ENCODE assay signal across 12 cellular contexts in the genomic region with DNA sequence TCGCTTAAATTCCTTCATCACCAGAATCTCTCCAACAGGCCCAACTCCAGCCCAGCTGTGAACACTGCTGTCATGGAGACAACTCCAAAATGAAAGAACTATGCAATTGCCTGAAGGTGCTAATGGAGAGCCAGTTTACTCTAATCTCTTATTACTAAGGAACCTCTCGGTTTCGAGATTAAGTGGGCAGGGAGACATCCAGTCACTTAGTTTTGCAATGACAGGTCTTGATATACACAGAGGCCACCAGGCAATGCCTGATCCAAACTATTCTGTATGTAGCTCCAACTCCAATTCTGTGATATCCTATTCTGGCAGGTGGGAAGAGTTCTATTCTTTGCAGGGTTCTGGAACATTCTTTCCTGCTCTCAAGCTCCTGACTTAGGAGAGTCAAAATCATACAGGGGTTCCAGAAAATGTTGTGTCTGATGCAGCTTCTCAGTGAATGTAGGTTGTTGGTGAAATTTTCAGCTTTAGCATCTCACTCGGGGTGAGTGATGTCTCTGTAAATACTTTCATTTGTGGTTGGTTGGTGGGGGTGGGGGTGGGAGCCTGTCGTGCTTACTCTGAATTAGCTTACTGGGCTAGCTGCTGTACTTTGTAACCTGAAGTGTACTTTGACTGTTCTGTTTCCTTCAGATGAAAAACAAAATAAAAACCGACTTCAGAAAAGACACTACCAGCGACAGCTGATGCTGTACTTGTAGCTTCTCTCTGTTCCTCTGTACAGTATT.
DNase-seq lines count a peak whose midpoint lies in the region; ATAC-seq, FAIRE-seq and TF ChIP-seq lines count a peak whose summit lies in the region.
"Had no signal": no experiment of that assay in that cellular context is flagged by ENCODE, and none has a peak within 500 bp of the region (broad histone marks: within the 10 kb centered on the region; RNA-seq: fewer than 3 reads in every experiment).

No MANE protein-coding gene starts in this region.

- WGBS in GM12878 (ENCODE audit: insufficient coverage, insufficient replicate concordance, low lambda C conversion rate, missing lambda C conversion rate) = 14% methylated on average over 7 of the region's 7 CpGs

- TF ChIP-seq RAD21 in GM12878 (IDR thresholded peaks at IDR 0.05; ENCODE audit: insufficient read depth, low read depth, low read length) = no peak

- H2AFZ ChIP-seq in GM12878 (ENCODE audit: control insufficient read depth, low read depth, low read length) = peak overlapping the region; percentile 18
- no peak overlapping the region for H2AFZ ChIP-seq in GM23338

- H3K27ac ChIP-seq in GM12878 (ENCODE audit: control insufficient read depth, insufficient read depth) (peak overlapping the region; percentile 68), GM23338 (ENCODE audit: low read depth) (no peak overlapping the region)
- H3K27ac ChIP-seq: body of pancreas had no signal

- H3F3A ChIP-seq in GM23338 (replicated peaks; ENCODE audit: low read depth) = no peaks in the 10 kb centered on the region

- H3K9me3 Mint-ChIP-seq in GM23338 = no peaks in the 10 kb centered on the region

- H4K20me1 ChIP-seq in GM12878 (ENCODE audit: control insufficient read depth, insufficient read depth) (no peaks in the 10 kb centered on the region), GM23338 (replicated peaks; ENCODE audit: insufficient read depth) (no peaks in the 10 kb centered on the region)

- H3K9ac ChIP-seq in GM12878 (ENCODE audit: control insufficient read depth, insufficient read depth, low read length) = no peak overlapping the region

- RAD21 ChIA-PET in GM12878 (lab: Charles Lee; ENCODE audit: unreplicated experiment) = interaction anchor here (0.7 to 5.3 kb wide), 6 partner anchors 16 to 201 kb away, joined by 3 to 26 read pairs (median 4); no protein-coding TSS in a partner anchor

- SMC1A ChIA-PET in GM12878 (lab: Charles Lee; ENCODE audit: uncharacterized antibody, unreplicated experiment) = interaction anchor here (0.6 to 2.6 kb wide), 16 partner anchors 10 to 180 kb away, joined by 3 to 10 read pairs (median 4); no protein-coding TSS in a partner anchor

- no TSS peak for BruUV-seq in GM12878 (replicated peaks; lab: Mats Ljungman, UMichigan)

- H3K4me1 ChIP-seq in GM12878 (ENCODE audit: control insufficient read depth, insufficient read depth, low read length) (peaks cover 29% of the 10 kb centered on the region), GM23338 (ENCODE audit: insufficient read depth) (no peaks in the 10 kb centered on the region; the same call in 1 of the 2 replicates)
- H3K4me1 ChIP-seq: body of pancreas had no signal

- no peaks in the 10 kb centered on the region for H3K36me3 Mint-ChIP-seq in GM23338 (ENCODE audit: low read depth)

- peak; percentile 28 for FAIRE-seq in GM19239 (lab: Jason Lieb, UNC)
- FAIRE-seq in GM12878 (lab: Jason Lieb, UNC) = peak; percentile 73
- no peak for FAIRE-seq in GM12892 (lab: Jason Lieb, UNC)

- H3K4me3 Mint-ChIP-seq in GM23338 = no peak overlapping the region

- H3K4me2 ChIP-seq in GM12878 (ENCODE audit: control insufficient read depth, insufficient read depth) (peak overlapping the region; percentile 62), GM23338 (no peak overlapping the region)

- no peak for TF ChIP-seq POLR2A in GM12878 (IDR thresholded peaks at IDR 0.05; ENCODE audit: low read depth, low read length)
- TF ChIP-seq POLR2A in GM12892 (IDR thresholded peaks at IDR 0.05; ENCODE audit: low read depth, low read length) = no peak

- H3K27ac Mint-ChIP-seq in GM23338 = no peak overlapping the region

- in situ Hi-C loops in GM12878 (cut with MboI) = no loop called here

- peak; percentile 46 for ATAC-seq in HG03469 (IDR thresholded peaks at IDR 0.05; ENCODE audit: unreplicated experiment)
- peak; percentile 42 for ATAC-seq in GM12878
- no peak for ATAC-seq in GM23338
- ATAC-seq in GM18517 (IDR thresholded peaks at IDR 0.05; ENCODE audit: unreplicated experiment) = no peak
- ATAC-seq in GM19397 (IDR thresholded peaks at IDR 0.05; ENCODE audit: unreplicated experiment) = no peak
- ATAC-seq: body of pancreas had no signal

- H3K4me3 ChIP-seq in GM12865 (ENCODE audit: low read depth, low read length) (no peak overlapping the region), GM12878 (no peak overlapping the region), GM23338 (no peak overlapping the region)
- H3K4me3 ChIP-seq: body of pancreas had no signal

- TF ChIP-seq EP300 in GM12878 (IDR thresholded peaks at IDR 0.05; ENCODE audit: borderline replicate concordance in 1 of 2, control insufficient read depth in 1 of 2, low read depth in 2 of 2, low read length in 2 of 2) = no peak

- DNase-seq in GM12865 (ENCODE audit: low read depth) = peak; percentile 38
- DNase-seq in GM19239 (ENCODE audit: insufficient read length, low spot score) = no peak
- no peak for DNase-seq in GM12878 (ENCODE audit: low read depth, low spot score)
- DNase-seq in GM12892 (ENCODE audit: insufficient read length) = no peak
- no peak for DNase-seq in GM23338 (ENCODE audit: low spot score)
- DNase-seq: body of pancreas; IMR-90; SHP77; stimulated activated CD8-positive, alpha-beta memory T cell treated with anti-CD3 and anti-CD28 coated beads, Interleukin-4, amount 100 ng/mL, for 48 hours had no signal

- no peaks in the 10 kb centered on the region for H3K79me2 ChIP-seq in GM12878 (ENCODE audit: control insufficient read depth, insufficient read depth, low read length)
- no peaks in the 10 kb centered on the region for H3K79me2 ChIP-seq in GM23338 (replicated peaks; ENCODE audit: insufficient read depth)

- CTCF ChIA-PET in GM12878 (lab: Yijun Ruan, JAX) = interaction anchor here (0.6 to 4.6 kb wide), 6 partner anchors 13 to 154 kb away, joined by 3 to 18 read pairs (median 5); no protein-coding TSS in a partner anchor

- H3K4me1 Mint-ChIP-seq in GM23338 = peaks cover 5% of the 10 kb centered on the region; the same call in 2 of the 3 replicates

- H3K27me3 ChIP-seq in GM12878 (replicated peaks in 1 of 2; ENCODE audit: control insufficient read depth in 2 of 2, insufficient read depth in 2 of 2, low read length in 1 of 2) (no peaks in the 10 kb centered on the region), GM23338 (ENCODE audit: insufficient read depth) (no peaks in the 10 kb centered on the region)
- H3K27me3 ChIP-seq: body of pancreas had no signal

- H3K27me3 Mint-ChIP-seq in GM23338 (ENCODE audit: insufficient read depth, low read depth, poor library complexity) = no peaks in the 10 kb centered on the region

- 0 out of 2 replicates have a peak, but pooled peaks cover 6% of the 10 kb centered on the region for H3K9me2 ChIP-seq in GM23338 (ENCODE audit: insufficient read depth)

- H3K9me3 ChIP-seq in GM12878 (replicated peaks; ENCODE audit: control insufficient read depth, insufficient read depth, low read length) = no peaks in the 10 kb centered on the region
- H3K9me3 ChIP-seq: body of pancreas had no signal

- H3K36me3 ChIP-seq in GM12878 (ENCODE audit: control insufficient read depth in 2 of 2, insufficient read depth in 2 of 2, low read length in 1 of 2) = no peaks in the 10 kb centered on the region
- H3K36me3 ChIP-seq in GM23338 (ENCODE audit: insufficient read depth) = no peaks in the 10 kb centered on the region

- POLR2A ChIA-PET in GM12878 (lab: Charles Lee) = interaction anchor here (1.0 kb wide), 1 partner anchor 29 kb away, joined by 4 read pairs; no protein-coding TSS in a partner anchor

- intact Hi-C loops in GM12878 (cut with micrococcal nuclease; ENCODE audit: unreplicated experiment) = no loop called here

- TF ChIP-seq CTCF in GM12865 (IDR thresholded peaks at IDR 0.05; ENCODE audit: insufficient read depth, low read depth, low read length, missing control alignments) (no peak), GM12878 (IDR thresholded peaks at IDR 0.05 in 2 of 3, conservative IDR thresholded peaks at IDR 0.05 in 1 of 3; ENCODE audit: control insufficient read depth in 2 of 3, extremely low read depth in 1 of 3, insufficient read depth in 1 of 3, low read depth in 3 of 3, low read length in 3 of 3) (no peak), GM23338 (conservative IDR thresholded peaks at IDR 0.05; ENCODE audit: low read depth in 2 of 2) (no peak)

TF ChIP-seq in GM12878, 131 proteins besides CTCF, POLR2A, EP300 and RAD21 (continues in another document):
- TF ChIP-seq MEF2A (IDR thresholded peaks at IDR 0.05; ENCODE audit: insufficient read depth, low read depth, low read length) (peak; percentile 44; the same call in 1 of the 2 replicates), RBBP5 (conservative IDR thresholded peaks at IDR 0.05) (no peak), SMC3 (IDR thresholded peaks at IDR 0.05; ENCODE audit: borderline replicate concordance, low read length) (no peak), RUNX3 (IDR thresholded peaks at IDR 0.05; ENCODE audit: low read length) (peak; percentile 88), CREM (IDR thresholded peaks at IDR 0.05; ENCODE audit: low read depth) (peak; percentile 10; the same call in 1 of the 2 replicates), SRF (IDR thresholded peaks at IDR 0.05; ENCODE audit: low read depth in 2 of 2, low read length in 2 of 2) (0 out of 4 replicates have a peak, but pooled peaks of 1 of the 2 experiments have one; percentile 11), MTA3 (IDR thresholded peaks at IDR 0.05; ENCODE audit: borderline replicate concordance, low read length) (peak; percentile 59; the same call in 1 of the 2 replicates), JUNB (IDR thresholded peaks at IDR 0.05) (peak; percentile 83), ZBED1 (IDR thresholded peaks at IDR 0.05; ENCODE audit: borderline replicate concordance) (no peak), CREB1 (IDR thresholded peaks at IDR 0.05; ENCODE audit: low read depth) (0 out of 2 replicates have a peak, but pooled peaks have one; percentile 7)

TF ChIP-seq in GM23338, 12 proteins besides CTCF, POLR2A, EP300 and RAD21 (continues in another document):
- no peak for TF ChIP-seq CREB1 (CRISPR knock-in tag; IDR thresholded peaks at IDR 0.05; ENCODE audit: low read depth)
- no peak for TF ChIP-seq EZH2 (IDR thresholded peaks at IDR 0.05; ENCODE audit: low read depth, unreplicated experiment)
- TF ChIP-seq, protein P1, sequence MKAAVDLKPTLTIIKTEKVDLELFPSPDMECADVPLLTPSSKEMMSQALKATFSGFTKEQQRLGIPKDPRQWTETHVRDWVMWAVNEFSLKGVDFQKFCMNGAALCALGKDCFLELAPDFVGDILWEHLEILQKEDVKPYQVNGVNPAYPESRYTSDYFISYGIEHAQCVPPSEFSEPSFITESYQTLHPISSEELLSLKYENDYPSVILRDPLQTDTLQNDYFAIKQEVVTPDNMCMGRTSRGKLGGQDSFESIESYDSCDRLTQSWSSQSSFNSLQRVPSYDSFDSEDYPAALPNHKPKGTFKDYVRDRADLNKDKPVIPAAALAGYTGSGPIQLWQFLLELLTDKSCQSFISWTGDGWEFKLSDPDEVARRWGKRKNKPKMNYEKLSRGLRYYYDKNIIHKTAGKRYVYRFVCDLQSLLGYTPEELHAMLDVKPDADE (IDR thresholded peaks at IDR 0.05) = no peak

Comparison
In these comparisons a context has a peak if more than half of its experiments do, and no peak if none do; other contexts are left out.
1. ATAC-seq: peak in HG03469 (single experiment) and GM12878 (single experiment); none in GM23338 (single experiment), GM18517 (single experiment) and GM19397 (single experiment).